In the genomic region with DNA sequence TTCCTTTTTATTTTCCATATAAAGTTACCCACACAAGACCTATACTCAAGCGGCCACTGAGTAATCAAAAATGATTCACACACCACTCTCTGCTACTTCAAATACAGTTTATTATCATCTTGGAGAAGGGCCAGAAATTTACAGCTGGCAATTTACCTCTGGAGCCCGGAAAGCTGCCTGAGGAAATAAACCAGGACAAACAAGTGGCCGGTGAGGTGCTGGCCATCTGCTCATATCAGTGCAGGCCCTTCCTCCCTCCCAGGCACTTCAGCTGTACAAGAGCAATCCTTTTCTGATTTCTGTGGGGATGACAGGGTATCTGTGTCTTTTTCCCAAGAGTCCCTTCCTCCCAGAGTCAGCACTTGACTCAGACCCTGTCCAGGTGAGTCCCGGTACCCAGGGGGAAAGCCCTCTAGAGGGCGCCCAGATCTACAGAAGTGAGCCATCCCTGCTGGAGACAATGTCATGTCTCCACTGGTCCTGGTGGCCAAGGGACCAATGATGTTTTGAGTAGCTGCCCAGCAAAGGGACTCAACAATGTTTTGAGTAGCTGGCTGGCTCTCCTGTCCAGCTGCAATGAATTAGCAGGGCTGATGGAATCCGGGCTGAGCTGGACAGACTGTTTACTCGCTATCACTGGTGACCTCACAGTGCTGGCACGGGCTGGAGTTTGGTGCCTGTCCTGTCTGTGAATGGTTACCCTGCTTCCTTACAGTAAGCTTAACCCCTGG, we compare ENCODE assay signal across 1 cellular context.
TF ChIP-seq lines count a peak whose summit lies in the region.

No MANE protein-coding gene starts in this region.

TF ChIP-seq in endothelial cell of umbilical vein, 7 proteins besides CTCF, POLR2A, EP300 and RAD21:
- no peak for TF ChIP-seq GATA2 (IDR thresholded peaks at IDR 0.05; ENCODE audit: insufficient read depth, insufficient read length, low read depth, low read length)
- no peak for TF ChIP-seq JUN (IDR thresholded peaks at IDR 0.05; ENCODE audit: borderline replicate concordance, insufficient read depth, insufficient read length, low read depth)
- TF ChIP-seq POLR2AphosphoS5 (IDR thresholded peaks at IDR 0.05; ENCODE audit: insufficient read depth, low read depth, low read length) = no peak
- TF ChIP-seq, protein P1, sequence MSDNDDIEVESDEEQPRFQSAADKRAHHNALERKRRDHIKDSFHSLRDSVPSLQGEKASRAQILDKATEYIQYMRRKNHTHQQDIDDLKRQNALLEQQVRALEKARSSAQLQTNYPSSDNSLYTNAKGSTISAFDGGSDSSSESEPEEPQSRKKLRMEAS (IDR thresholded peaks at IDR 0.05; ENCODE audit: insufficient read depth, insufficient read length) = no peak
- no peak for TF ChIP-seq FOS (IDR thresholded peaks at IDR 0.05; ENCODE audit: borderline replicate concordance, insufficient read depth, low read length)
- no peak for TF ChIP-seq EZH2 (IDR thresholded peaks at IDR 0.05; ENCODE audit: borderline replicate concordance, low read depth, low read length, severe bottlenecking)
- no peak for TF ChIP-seq MYC (IDR thresholded peaks at IDR 0.05; ENCODE audit: low read depth, low read length)
